In genomic region chr12:106307176-106307575, GRCh38 we compare ENCODE assay signal across 17 cellular contexts. TPM values are rescaled to one million over a fixed set of nuclear protein-coding genes. Genes with fewer than 3 reads are reported as not detected.
DNase-seq lines count a peak whose midpoint lies in the region; ATAC-seq and TF ChIP-seq lines count a peak whose summit lies in the region.
"Had no signal": no experiment of that assay in that cellular context is flagged by ENCODE, and none has a peak within 500 bp of the region (broad histone marks: within the 10 kb centered on the region; RNA-seq: fewer than 3 reads in every experiment).

No MANE protein-coding gene starts in this region.

- H3K4me1 ChIP-seq in CD8-positive, alpha-beta memory T cell (ENCODE audit: insufficient read depth, low read length), result peaks cover 49% of the 10 kb centered on the region
- H3K4me1 ChIP-seq in gastrocnemius medialis, result peaks cover 86% of the 10 kb centered on the region in 2 donors

- DNase-seq in activated naive CD4-positive, alpha-beta T cell treated with anti-CD3 and anti-CD28 coated beads, Interleukin-2, amount 10 ng/mL, durations not matched to agents 7 days and 5 days, result no peak
- DNase-seq in CD8-positive, alpha-beta memory T cell, result no peak
- no peak for DNase-seq in effector memory CD8-positive, alpha-beta T cell
- DNase-seq in gastrocnemius medialis, result no peak
- no peak for DNase-seq in amniotic stem cell (lab: John Stamatoyannopoulos, UW)
- DNase-seq in ureter (ENCODE audit: low spot score), result no peak
- no peak for DNase-seq in NCI-H1105 treated with DMSO at 0.1 percent for 48 hours (lab: John Stamatoyannopoulos, UW)
- DNase-seq: Kasumi-1, NCI-H187 treated with DMSO at 0.1 percent for 48 hours, NCI-H2171, NCI-H446 treated with DMSO at 0.1 percent for 48 hours, NCI-H82, Peyer's patch, Right ventricle myocardium superior had no signal

- H3K27me3 ChIP-seq in CD8-positive, alpha-beta memory T cell (ENCODE audit: insufficient read depth, low read length, poor library complexity, severe bottlenecking), result no peaks in the 10 kb centered on the region
- H3K27me3 ChIP-seq in gastrocnemius medialis, result no peaks in the 10 kb centered on the region
- H3K27me3 ChIP-seq: Peyer's patch had no signal

- CTCF ChIA-PET in activated naive CD4-positive, alpha-beta T cell treated with anti-CD3 and anti-CD28 coated beads, Interleukin-2, amount 10 ng/mL, durations not matched to agents 7 days and 5 days (lab: Charles Lee), result interaction anchor here (1.1 kb wide), 1 partner anchor 50 kb away, joined by 3 read pairs; the partner anchor contains the start of gene POLR3B
- CTCF ChIA-PET in CD8-positive, alpha-beta memory T cell (lab: Charles Lee), result interaction anchor here (0.8 to 1.3 kb wide), 2 partner anchors 39 to 83 kb away, joined by 3 to 4 read pairs; no protein-coding TSS in a partner anchor

- no peak overlapping the region for H3K27ac ChIP-seq in CD8-positive, alpha-beta memory T cell (ENCODE audit: low read depth, low read length)
- peak overlapping the region; percentile 91 to 97 (median 94) for H3K27ac ChIP-seq in gastrocnemius medialis

- no peak for ATAC-seq in effector memory CD8-positive, alpha-beta T cell (replicated peaks)
- ATAC-seq in gastrocnemius medialis, result no peak
- ATAC-seq: GM23338, HepG2 had no signal

- H3K27me3 Mint-ChIP-seq in activated naive CD4-positive, alpha-beta T cell treated with anti-CD3 and anti-CD28 coated beads, Interleukin-2, amount 50 U/mL, for 24 hours, result no peaks in the 10 kb centered on the region
- no peaks in the 10 kb centered on the region for H3K27me3 Mint-ChIP-seq in activated naive CD4-positive, alpha-beta T cell treated with anti-CD3 and anti-CD28 coated beads, Interleukin-2, amount 10 ng/mL, durations not matched to agents 7 days and 5 days
- H3K27me3 Mint-ChIP-seq in CD8-positive, alpha-beta memory T cell, result peaks cover 0 to 7% of the 10 kb centered on the region in 2 donors
- H3K27me3 Mint-ChIP-seq in effector memory CD8-positive, alpha-beta T cell, result no peaks in the 10 kb centered on the region

- H3K4me1 Mint-ChIP-seq in activated naive CD4-positive, alpha-beta T cell treated with anti-CD3 and anti-CD28 coated beads, Interleukin-2, amount 50 U/mL, for 24 hours, result peaks cover 83% of the 10 kb centered on the region
- H3K4me1 Mint-ChIP-seq in activated naive CD4-positive, alpha-beta T cell treated with anti-CD3 and anti-CD28 coated beads, Interleukin-2, amount 10 ng/mL, durations not matched to agents 7 days and 5 days, result peaks cover 39% of the 10 kb centered on the region
- H3K4me1 Mint-ChIP-seq in CD8-positive, alpha-beta memory T cell, result peaks cover 69 to 85% (median 82%) of the 10 kb centered on the region in 3 donors
- H3K4me1 Mint-ChIP-seq in effector memory CD8-positive, alpha-beta T cell (ENCODE audit: low read depth in 2 of 2), result peaks cover 56% of the 10 kb centered on the region in 2 donors

- H3K27ac Mint-ChIP-seq in activated naive CD4-positive, alpha-beta T cell treated with anti-CD3 and anti-CD28 coated beads, Interleukin-2, amount 50 U/mL, for 24 hours, result peak overlapping the region; percentile 76
- no peak overlapping the region for H3K27ac Mint-ChIP-seq in activated naive CD4-positive, alpha-beta T cell treated with anti-CD3 and anti-CD28 coated beads, Interleukin-2, amount 10 ng/mL, durations not matched to agents 7 days and 5 days
- peak overlapping the region in 5 of 8 donors; percentile 45 to 75 (median 69) for H3K27ac Mint-ChIP-seq in CD8-positive, alpha-beta memory T cell
- H3K27ac Mint-ChIP-seq in effector memory CD8-positive, alpha-beta T cell, result peak overlapping the region; percentile 18 to 38
- H3K27ac Mint-ChIP-seq: GM23338 had no signal

- H3K4me3 Mint-ChIP-seq in activated naive CD4-positive, alpha-beta T cell treated with anti-CD3 and anti-CD28 coated beads, Interleukin-2, amount 50 U/mL, for 24 hours, result no peak overlapping the region
- H3K4me3 Mint-ChIP-seq in activated naive CD4-positive, alpha-beta T cell treated with anti-CD3 and anti-CD28 coated beads, Interleukin-2, amount 10 ng/mL, durations not matched to agents 7 days and 5 days, result no peak overlapping the region
- peak overlapping the region in 2 of 7 donors; percentile 5 to 24 for H3K4me3 Mint-ChIP-seq in CD8-positive, alpha-beta memory T cell
- no peak overlapping the region for H3K4me3 Mint-ChIP-seq in effector memory CD8-positive, alpha-beta T cell
- H3K4me3 Mint-ChIP-seq: GM23338 had no signal

- peaks cover 10% of the 10 kb centered on the region for H3K36me3 ChIP-seq in CD8-positive, alpha-beta memory T cell (ENCODE audit: insufficient read depth, low read length)
- H3K36me3 ChIP-seq in gastrocnemius medialis, result no peaks in the 10 kb centered on the region
- H3K36me3 ChIP-seq: Peyer's patch had no signal

- no peaks in the 10 kb centered on the region for H3K9me3 ChIP-seq in CD8-positive, alpha-beta memory T cell (ENCODE audit: low read length)
- no peaks in the 10 kb centered on the region for H3K9me3 ChIP-seq in gastrocnemius medialis
- H3K9me3 ChIP-seq: Peyer's patch had no signal

- no peaks in the 10 kb centered on the region for H3K9me3 Mint-ChIP-seq in activated naive CD4-positive, alpha-beta T cell treated with anti-CD3 and anti-CD28 coated beads, Interleukin-2, amount 50 U/mL, for 24 hours
- H3K9me3 Mint-ChIP-seq in activated naive CD4-positive, alpha-beta T cell treated with anti-CD3 and anti-CD28 coated beads, Interleukin-2, amount 10 ng/mL, durations not matched to agents 7 days and 5 days, result no peaks in the 10 kb centered on the region
- H3K9me3 Mint-ChIP-seq in CD8-positive, alpha-beta memory T cell, result no peaks in the 10 kb centered on the region
- H3K9me3 Mint-ChIP-seq in effector memory CD8-positive, alpha-beta T cell, result no peaks in the 10 kb centered on the region
- H3K9me3 Mint-ChIP-seq: GM23338 had no signal

- intact Hi-C loops in gastrocnemius medialis (cut with DNase I; ENCODE audit: low total_unique reads), result loop anchor here (5.0 kb wide), 2 partner anchors 650 to 785 kb away; partner anchors contain the start of genes CRY1 and TMEM263

- peaks cover 8% of the 10 kb centered on the region for H3K36me3 Mint-ChIP-seq in activated naive CD4-positive, alpha-beta T cell treated with anti-CD3 and anti-CD28 coated beads, Interleukin-2, amount 50 U/mL, for 24 hours
- H3K36me3 Mint-ChIP-seq in activated naive CD4-positive, alpha-beta T cell treated with anti-CD3 and anti-CD28 coated beads, Interleukin-2, amount 10 ng/mL, durations not matched to agents 7 days and 5 days, result peaks cover 14% of the 10 kb centered on the region
- peaks cover 0 to 66% (median 7%) of the 10 kb centered on the region in 3 donors for H3K36me3 Mint-ChIP-seq in CD8-positive, alpha-beta memory T cell
- peaks cover 25% of the 10 kb centered on the region for H3K36me3 Mint-ChIP-seq in effector memory CD8-positive, alpha-beta T cell (ENCODE audit: insufficient read depth)

- TF ChIP-seq CTCF in gastrocnemius medialis (IDR thresholded peaks at IDR 0.05 in 4 of 5, conservative IDR thresholded peaks at IDR 0.05 in 1 of 5), result no peak

- no peak overlapping the region for H3K4me3 ChIP-seq in CD8-positive, alpha-beta memory T cell (ENCODE audit: low read length)
- H3K4me3 ChIP-seq in gastrocnemius medialis, result no peak overlapping the region
- H3K4me3 ChIP-seq: GM23338 had no signal

- POLR2A ChIA-PET in CD8-positive, alpha-beta memory T cell (lab: Charles Lee), result no interaction called here

- TF ChIP-seq POLR2A in gastrocnemius medialis (IDR thresholded peaks at IDR 0.05), result no peak

- in situ Hi-C loops in gastrocnemius medialis (cut with MboI; ENCODE audit: low sequenced_read_pairs in 4 of 4), result loop anchor here in 1 of 4 donors (10.0 kb wide), 1 partner anchor 48 kb away; the partner anchor contains the start of gene POLR3B

RNA-seq across cellular contexts. Expression of gene TCP11L2, which starts 4.6 kb away (rescaled TPM):
- total RNA-seq in CD8-positive, alpha-beta memory T cell, result 10 to 100 TPM; 11.8 to 13.0 TPM
- polyA plus RNA-seq in CD8-positive, alpha-beta memory T cell, result 19.3 TPM
- total RNA-seq in gastrocnemius medialis (10 to 100 TPM; 39.1 to 51.7 (median 43.9) TPM), ureter (19.6 TPM)

RNA-seq across cellular contexts. Expression of gene POLR3B, which starts 50.4 kb away (rescaled TPM):
- 10 to 100 TPM; 13.4 to 14.6 TPM for total RNA-seq in CD8-positive, alpha-beta memory T cell
- polyA plus RNA-seq in CD8-positive, alpha-beta memory T cell, result 5.3 TPM
- 1 to 10 TPM; 4.2 to 9.5 (median 6.4) TPM for total RNA-seq in gastrocnemius medialis
- 24.4 TPM for total RNA-seq in ureter

RNA-seq across cellular contexts. Expression of gene CKAP4, which starts 59.4 kb away (rescaled TPM):
- 10 to 100 TPM; 10.1 to 11.3 TPM for total RNA-seq in CD8-positive, alpha-beta memory T cell
- 7.6 TPM for polyA plus RNA-seq in CD8-positive, alpha-beta memory T cell
- total RNA-seq in gastrocnemius medialis (10 to 100 TPM in 3 of 4 donors, 1 to 10 TPM in 1; 9.7 to 17.6 (median 15.7) TPM), ureter (39.7 TPM)
